8 cellular contexts compared by ENCODE assay signal in the genomic region with DNA sequence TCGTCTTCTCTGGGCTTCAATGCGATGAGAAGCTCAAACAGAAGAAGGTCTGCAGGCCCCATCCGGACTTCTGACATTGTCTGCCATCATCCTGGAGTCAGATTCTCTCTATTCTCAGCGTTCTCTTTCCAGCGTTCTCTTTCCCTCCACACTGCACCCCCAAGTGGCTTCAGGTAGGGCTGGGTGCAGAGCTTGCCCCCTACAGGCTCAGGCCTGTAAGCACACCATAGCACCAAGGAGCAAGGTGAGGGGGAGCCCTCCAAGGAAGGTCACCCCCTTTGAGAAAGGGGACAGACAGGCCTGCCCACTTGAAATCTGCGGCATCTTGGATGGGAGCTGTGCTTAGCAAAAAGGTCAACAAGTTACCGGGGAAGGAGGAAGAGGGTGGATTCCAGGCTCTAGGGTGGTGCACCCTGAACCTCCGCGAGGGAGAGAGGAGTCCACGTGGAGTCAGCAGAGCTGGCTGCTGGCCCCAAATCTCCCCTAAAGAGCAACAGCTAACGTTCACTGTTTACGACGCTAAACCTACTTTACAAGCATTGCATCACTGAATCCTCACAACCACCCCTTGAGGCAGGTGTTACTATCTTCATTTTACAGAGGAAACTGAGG. TPM values are rescaled to one million over a fixed set of nuclear protein-coding genes. Genes with fewer than 3 reads are reported as not detected.
A peak's percentile ranks its signal among the peaks of the same experiment; 100 is the strongest.
DNase-seq lines count a peak whose midpoint lies in the region; ATAC-seq, FAIRE-seq and TF ChIP-seq lines count a peak whose summit lies in the region.

No MANE protein-coding gene starts in this region.

- POLR2A ChIA-PET in IMR-90 (lab: Charles Lee; ENCODE audit: unreplicated experiment), result no interaction called here

- no peak overlapping the region for H2AK9ac ChIP-seq in IMR-90 (replicated peaks; ENCODE audit: low read depth, low read length, poor library complexity)

- no peak overlapping the region for H2BK120ac ChIP-seq in IMR-90 (ENCODE audit: low read depth, low read length)

- DNase-seq in stimulated activated CD8-positive, alpha-beta memory T cell treated with anti-CD3 and anti-CD28 coated beads, Interleukin-15, amount 100 ng/mL, for 1 hour (ENCODE audit: low read depth), result peak; percentile 10
- no peak for DNase-seq in stimulated activated CD8-positive, alpha-beta memory T cell treated with anti-CD3 and anti-CD28 coated beads, Interleukin-4, amount 100 ng/mL, for 48 hours
- DNase-seq in IMR-90 (no peak), adrenal gland (peak in 1 of 7 donors; percentile 32), keratinocyte (ENCODE audit: low read depth, low spot score) (no peak), uterus (peak in 1 of 2 donors; percentile 42), C1 segment of cervical spinal cord (lab: John Stamatoyannopoulos, UW) (no peak)

- H3K79me1 ChIP-seq in IMR-90 (ENCODE audit: low read depth in 1 of 2, low read length in 2 of 2), result peaks cover 7 to 34% of the 10 kb centered on the region in 2 experiments

- H3K9me3 ChIP-seq in IMR-90 (ENCODE audit: control insufficient read depth, insufficient read depth, low read length), result no peaks in the 10 kb centered on the region
- no peaks in the 10 kb centered on the region for H3K9me3 ChIP-seq in adrenal gland (replicated peaks in 1 of 3)
- no peaks in the 10 kb centered on the region for H3K9me3 ChIP-seq in keratinocyte (ENCODE audit: control insufficient read depth, low read depth, low read length)
- H3K9me3 ChIP-seq in uterus, result no peaks in the 10 kb centered on the region

- TF ChIP-seq CTCF in IMR-90 (conservative IDR thresholded peaks at IDR 0.05; ENCODE audit: low read depth, low read length), result peak; percentile 60
- peak; percentile 52 to 79 (median 74) for TF ChIP-seq CTCF in adrenal gland (IDR thresholded peaks at IDR 0.05)
- TF ChIP-seq CTCF in keratinocyte (optimal IDR thresholded peaks at IDR 0.05 in 1 of 3, IDR thresholded peaks at IDR 0.05 in 1 of 3, conservative IDR thresholded peaks at IDR 0.05 in 1 of 3; ENCODE audit: extremely low read depth in 1 of 3, insufficient read depth in 2 of 3, low read length in 3 of 3), result peak; percentile 84 to 92 (median 90)
- peak; percentile 75 to 86 (median 84) for TF ChIP-seq CTCF in uterus (IDR thresholded peaks at IDR 0.05)

- H4K5ac ChIP-seq in IMR-90 (ENCODE audit: low read depth, low read length), result no peak overlapping the region

- ATAC-seq in IMR-90 (ENCODE audit: low read depth) (peak; percentile 75), HG03469 (IDR thresholded peaks at IDR 0.05; ENCODE audit: unreplicated experiment) (no peak)

- peak; percentile 23 for FAIRE-seq in keratinocyte (lab: Jason Lieb, UNC)

- H3K4me1 ChIP-seq in IMR-90 (ENCODE audit: control insufficient read depth, insufficient read depth, low read length) (peaks cover 6% of the 10 kb centered on the region; the same call in 1 of the 2 replicates), adrenal gland (replicated peaks in 1 of 2) (peaks cover 0 to 7% of the 10 kb centered on the region in 2 donors), keratinocyte (ENCODE audit: control insufficient read depth, extremely low read depth, insufficient read depth, low read length) (no peaks in the 10 kb centered on the region), uterus (no peaks in the 10 kb centered on the region)

- H3K4me2 ChIP-seq in IMR-90 (ENCODE audit: low read depth, low read length), result no peak overlapping the region
- no peak overlapping the region for H3K4me2 ChIP-seq in keratinocyte (ENCODE audit: control insufficient read depth, extremely low read depth, insufficient read depth, low read depth, low read length)

- no peak overlapping the region for H3K14ac ChIP-seq in IMR-90 (replicated peaks; ENCODE audit: low read depth, low read length)

- H3K4ac ChIP-seq in IMR-90 (ENCODE audit: low read depth, low read length), result no peak overlapping the region

- H3K27ac ChIP-seq in IMR-90 (ENCODE audit: insufficient read depth, low read length) (no peak overlapping the region), adrenal gland (no peak overlapping the region), keratinocyte (ENCODE audit: control insufficient read depth, insufficient read depth, low read length) (no peak overlapping the region), uterus (no peak overlapping the region)

- no peaks in the 10 kb centered on the region for H3K79me2 ChIP-seq in keratinocyte (ENCODE audit: control insufficient read depth, insufficient read depth, low read length)

- no peak overlapping the region for H3K4me3 ChIP-seq in IMR-90 (ENCODE audit: insufficient read depth, low read depth, low read length)
- H3K4me3 ChIP-seq in adrenal gland, result no peak overlapping the region
- no peak overlapping the region for H3K4me3 ChIP-seq in keratinocyte (ENCODE audit: control insufficient read depth in 2 of 3, extremely low read depth in 1 of 3, insufficient read depth in 2 of 3, low read depth in 1 of 3, low read length in 3 of 3)
- H3K4me3 ChIP-seq in uterus, result no peak overlapping the region

- TF ChIP-seq POLR2A in IMR-90 (IDR thresholded peaks at IDR 0.05; ENCODE audit: low read depth, low read length) (no peak), adrenal gland (IDR thresholded peaks at IDR 0.05) (no peak), uterus (IDR thresholded peaks at IDR 0.05) (no peak)

- dilution Hi-C loops in IMR-90 (cut with HindIII; ENCODE audit: low sequenced_read_pairs, unreplicated experiment), result no loop called here
- dilution Hi-C loops in keratinocyte (cut with MboI; ENCODE audit: extremely low pct_ligation_motif_present, low sequenced_read_pairs), result no loop called here

- H2AFZ ChIP-seq in IMR-90 (replicated peaks; ENCODE audit: low read length, poor library complexity), result no peak overlapping the region
- H2AFZ ChIP-seq in keratinocyte (ENCODE audit: control insufficient read depth, low read length), result no peak overlapping the region

- peaks cover 10% of the 10 kb centered on the region for H4K20me1 ChIP-seq in IMR-90 (ENCODE audit: insufficient read depth, low read length)
- H4K20me1 ChIP-seq in keratinocyte (ENCODE audit: control insufficient read depth, extremely low read depth, insufficient read depth, low read length), result peaks cover 3% of the 10 kb centered on the region

- no peak overlapping the region for H3K23ac ChIP-seq in IMR-90 (ENCODE audit: low read depth, low read length)

- H4K8ac ChIP-seq in IMR-90 (ENCODE audit: low read depth in 2 of 2, low read length in 2 of 2), result no peak overlapping the region

- H2BK5ac ChIP-seq in IMR-90 (ENCODE audit: low read depth, low read length, poor library complexity, severe bottlenecking), result no peak overlapping the region

- H2AK5ac ChIP-seq in IMR-90 (ENCODE audit: low read depth, low read length), result no peak overlapping the region

- no peak overlapping the region for H3K18ac ChIP-seq in IMR-90 (ENCODE audit: low read depth, low read length)

- no TSS peak for BruUV-seq in IMR-90 (replicated peaks; lab: Mats Ljungman, UMichigan)

- H3K9ac ChIP-seq in IMR-90 (ENCODE audit: low read depth, low read length) (no peak overlapping the region), keratinocyte (ENCODE audit: control insufficient read depth, extremely low read depth, insufficient read depth, low read length) (no peak overlapping the region)

- intact Hi-C loops in IMR-90 (cut with micrococcal nuclease) (no loop called here), adrenal gland (cut with DNase I) (loop anchor here (5.0 kb wide), 2 partner anchors 41 to 46 kb away; no protein-coding TSS in a partner anchor), uterus (cut with DNase I; ENCODE audit: low total_unique reads) (no loop called here)

- CTCF ChIA-PET in IMR-90 (lab: Yijun Ruan, JAX), result interaction anchor here (0.6 to 2.6 kb wide), 9 partner anchors 9 to 389 kb away, joined by 3 to 14 read pairs (median 4); partner anchors contain the start of gene GPX3

- no peak overlapping the region for H4K91ac ChIP-seq in IMR-90 (ENCODE audit: insufficient read depth, low read depth, low read length)

- H2BK15ac ChIP-seq in IMR-90 (ENCODE audit: low read depth, low read length), result no peak overlapping the region

- WGBS in IMR-90 (ENCODE audit: extremely low coverage in 2 of 2, insufficient read length in 1 of 2), 2 experiments, result 100% methylated on average over 2 of the region's 13 CpGs; no CpG with 5 or more reads in 1 of the 2 experiments
- WGBS in adrenal gland, 4 donors, result 79 to 84% (median 81%) methylated on average over 13 of the region's 13 CpGs

- peak; percentile 37; the same call in 1 of the 2 replicates for TF ChIP-seq RAD21 in IMR-90 (IDR thresholded peaks at IDR 0.05; ENCODE audit: low read length)

- H3K56ac ChIP-seq in IMR-90 (ENCODE audit: extremely low read depth, insufficient read depth, low read length), result no peak overlapping the region

- no peak overlapping the region for H2BK20ac ChIP-seq in IMR-90 (ENCODE audit: low read depth, low read length)

- H3K9me1 ChIP-seq in IMR-90 (ENCODE audit: insufficient read depth, low read length), result no peaks in the 10 kb centered on the region; the same call in 1 of the 2 replicates
- no peaks in the 10 kb centered on the region for H3K9me1 ChIP-seq in keratinocyte (ENCODE audit: control insufficient read depth, extremely low read depth, insufficient read depth, low read length)

- H3K36me3 ChIP-seq in IMR-90 (ENCODE audit: control insufficient read depth, insufficient read depth, low read length), result peaks cover 48% of the 10 kb centered on the region
- peaks cover 0 to 73% of the 10 kb centered on the region in 2 donors for H3K36me3 ChIP-seq in adrenal gland (replicated peaks in 1 of 2)
- H3K36me3 ChIP-seq in keratinocyte (ENCODE audit: control insufficient read depth in 2 of 2, extremely low read depth in 1 of 2, insufficient read depth in 2 of 2, low read length in 2 of 2), result peaks cover 41 to 72% of the 10 kb centered on the region in 2 experiments
- no peaks in the 10 kb centered on the region for H3K36me3 ChIP-seq in uterus

- no peaks in the 10 kb centered on the region for H3K27me3 ChIP-seq in IMR-90 (ENCODE audit: control insufficient read depth, insufficient read depth, low read length)
- H3K27me3 ChIP-seq in adrenal gland, result no peaks in the 10 kb centered on the region
- no peaks in the 10 kb centered on the region for H3K27me3 ChIP-seq in keratinocyte (ENCODE audit: control insufficient read depth, extremely low read depth, insufficient read depth, low read length)
- no peaks in the 10 kb centered on the region for H3K27me3 ChIP-seq in uterus

- in situ Hi-C loops in IMR-90 (cut with MboI; ENCODE audit: low sequenced_read_pairs), result no loop called here

RNA-seq across cellular contexts. Expression of gene GPX3, which starts 27.5 kb away (rescaled TPM):
- total RNA-seq in IMR-90 (2012; rRNA removed) (0.28 and 0.36 TPM in 2 replicates), adrenal gland (1,000 to 10,000 TPM in 3 of 8 donors, 100 to 1,000 TPM in 5; 232 to 1,751 (median 422) TPM), uterus (1,000 to 10,000 TPM in 1 of 4 donors, 100 to 1,000 TPM in 2, 1 to 10 TPM in 1; 5.7 to 1,241 (median 263) TPM)
- polyA plus RNA-seq in IMR-90 (2012; rRNA removed) (1.0 and 1.3 TPM in 2 replicates), adrenal gland (1,000 to 10,000 TPM in 2 of 3 donors, 100 to 1,000 TPM in 1; 365 to 1,619 (median 1,026) TPM), keratinocyte (116 to 139 TPM (median 120 TPM) in 3 replicates)
- polyA plus RNA-seq in IMR-90 (2012; cell fraction: cytosol; rRNA removed), result 0.89 and 1.2 TPM in 2 replicates
- 0.37 and 0.38 TPM in 2 replicates for polyA plus RNA-seq in IMR-90 (2012; cell fraction: nucleus; rRNA removed; ENCODE audit: low replicate concordance)
- polyA plus RNA-seq in keratinocyte (2011; ENCODE audit: low read depth), result 13.2 TPM
- 136 and 153 TPM in 2 replicates for polyA plus RNA-seq in keratinocyte (2011; cell fraction: cytosol; rRNA removed)
- polyA plus RNA-seq in keratinocyte (2011; cell fraction: nucleus; rRNA removed), result 50.9 and 59.3 TPM in 2 replicates
- polyA plus RNA-seq in keratinocyte (2012; ENCODE audit: low replicate concordance), result 55.1 and 80.1 TPM in 2 replicates
- 81.1 to 249 TPM (median 142 TPM) in 3 replicates for polyA minus RNA-seq in keratinocyte
- polyA minus RNA-seq in keratinocyte (2011; cell fraction: cytosol; rRNA and poly(A)+ RNA removed), result 69.8 TPM
- polyA minus RNA-seq in keratinocyte (2011; cell fraction: nucleus; rRNA and poly(A)+ RNA removed), result 22.4 and 33.4 TPM in 2 replicates

RNA-seq across cellular contexts. Expression of gene TNIP1, which starts 32.9 kb away (rescaled TPM):
- 88.0 and 92.8 TPM in 2 replicates for total RNA-seq in IMR-90 (2012; rRNA removed)
- 63.8 and 67.1 TPM in 2 replicates for polyA plus RNA-seq in IMR-90 (2012; rRNA removed)
- 62.2 and 66.5 TPM in 2 replicates for polyA plus RNA-seq in IMR-90 (2012; cell fraction: cytosol; rRNA removed)
- 59.0 and 59.6 TPM in 2 replicates for polyA plus RNA-seq in IMR-90 (2012; cell fraction: nucleus; rRNA removed; ENCODE audit: low replicate concordance)
- total RNA-seq in adrenal gland, result 100 to 1,000 TPM in 6 of 8 donors, 10 to 100 TPM in 2; 36.6 to 129 (median 103) TPM
- polyA plus RNA-seq in adrenal gland, result 10 to 100 TPM; 42.2 to 85.1 (median 68.1) TPM
- polyA plus RNA-seq in keratinocyte, result 43.4 to 98.3 TPM (median 47.9 TPM) in 3 replicates
- polyA plus RNA-seq in keratinocyte (2011; ENCODE audit: low read depth), result 188 TPM
- 71.4 and 109 TPM in 2 replicates for polyA plus RNA-seq in keratinocyte (2011; cell fraction: cytosol; rRNA removed)
- 67.6 and 70.0 TPM in 2 replicates for polyA plus RNA-seq in keratinocyte (2011; cell fraction: nucleus; rRNA removed)
- polyA plus RNA-seq in keratinocyte (2012; ENCODE audit: low replicate concordance), result 63.7 and 120 TPM in 2 replicates
- 82.8 to 116 TPM (median 88.8 TPM) in 3 replicates for polyA minus RNA-seq in keratinocyte
- 146 TPM for polyA minus RNA-seq in keratinocyte (2011; cell fraction: cytosol; rRNA and poly(A)+ RNA removed)
- polyA minus RNA-seq in keratinocyte (2011; cell fraction: nucleus; rRNA and poly(A)+ RNA removed), result 54.0 and 61.1 TPM in 2 replicates
- 10 to 100 TPM; 35.6 to 70.8 (median 50.7) TPM for total RNA-seq in uterus

Comparison
In these comparisons a context has a peak if more than half of its experiments do, and no peak if none do; other contexts are left out.
1. intact Hi-C loops: an anchor here in adrenal gland (5.0 kb wide); none called in IMR-90 and uterus.